12 cellular contexts compared by ENCODE assay signal in the genomic region with DNA sequence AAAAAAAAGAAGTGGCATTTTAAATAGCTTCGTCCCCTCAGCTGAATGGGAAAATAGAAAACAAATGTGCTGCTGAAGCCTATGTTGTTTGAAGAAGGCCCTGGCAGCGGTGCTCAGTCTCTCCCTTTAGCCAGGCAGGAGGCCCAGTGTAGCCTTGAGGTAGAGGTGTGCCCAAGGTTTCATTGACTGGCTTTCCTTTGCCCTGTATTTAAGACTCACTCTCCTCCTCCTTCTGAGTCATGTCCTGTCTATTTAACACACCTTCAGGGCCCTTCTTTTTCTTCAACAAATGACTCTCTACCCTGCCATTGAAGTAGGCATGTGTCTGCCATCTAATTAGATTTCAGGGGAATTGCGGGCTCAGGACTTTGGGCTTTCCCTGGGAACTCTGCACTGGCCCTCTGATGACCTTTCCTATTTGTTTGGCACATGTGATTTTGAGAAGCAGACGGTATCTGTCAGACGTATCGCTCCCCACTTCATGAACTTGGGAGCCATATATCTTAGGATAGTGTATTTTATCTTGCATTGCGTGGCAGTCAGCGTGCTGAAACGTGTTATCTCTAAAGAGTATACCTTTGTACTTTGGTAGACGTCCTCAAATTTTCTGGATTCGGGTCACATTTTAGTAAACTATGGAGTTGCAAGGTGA.
A peak's percentile ranks its signal among the peaks of the same experiment; 100 is the strongest.
DNase-seq lines count a peak whose midpoint lies in the region; ATAC-seq and TF ChIP-seq lines count a peak whose summit lies in the region.
"Had no signal": no experiment of that assay in that cellular context is flagged by ENCODE, and none has a peak within 500 bp of the region (broad histone marks: within the 10 kb centered on the region; RNA-seq: fewer than 3 reads in every experiment).

No MANE protein-coding gene starts in this region.

- no peak for ATAC-seq in GM21619 (IDR thresholded peaks at IDR 0.05; ENCODE audit: unreplicated experiment)
- no peak for ATAC-seq in GM18520 (IDR thresholded peaks at IDR 0.05; ENCODE audit: unreplicated experiment)

- CTCF ChIA-PET in RWPE1 (lab: Yijun Ruan, JAX), result interaction anchor here (0.6 kb wide), 1 partner anchor 9 kb away, joined by 3 read pairs; no protein-coding TSS in a partner anchor

- DNase-seq in ELR (ENCODE audit: low read depth) (peak; percentile 45), RWPE1 (ENCODE audit: low spot score) (peak; percentile 87), kidney tubule cell (ENCODE audit: low spot score) (peak; percentile 75), HuH-7 (ENCODE audit: low spot score) (no peak)
- DNase-seq: KBM-7; mesenchymal stem cell; NCI-H2029; SJCRH30; stimulated activated CD4-positive, alpha-beta T cell treated with anti-CD3 and anti-CD28 coated beads, Interleukin-15, amount 100 ng/mL, for 24 hours; stimulated activated CD8-positive, alpha-beta memory T cell treated with anti-CD3 and anti-CD28 coated beads, Interleukin-4, amount 100 ng/mL, for 48 hours had no signal

- no peak for TF ChIP-seq CTCF in RWPE1 (conservative IDR thresholded peaks at IDR 0.05; ENCODE audit: low read depth)

- peak overlapping the region; percentile 64 for H3K27ac ChIP-seq in RWPE1
- H3K27ac ChIP-seq: SJCRH30 had no signal

- POLR2A ChIA-PET in RWPE1 (lab: Yijun Ruan, JAX; ENCODE audit: low non-redundant PET), result no interaction called here
